In the genomic region with DNA sequence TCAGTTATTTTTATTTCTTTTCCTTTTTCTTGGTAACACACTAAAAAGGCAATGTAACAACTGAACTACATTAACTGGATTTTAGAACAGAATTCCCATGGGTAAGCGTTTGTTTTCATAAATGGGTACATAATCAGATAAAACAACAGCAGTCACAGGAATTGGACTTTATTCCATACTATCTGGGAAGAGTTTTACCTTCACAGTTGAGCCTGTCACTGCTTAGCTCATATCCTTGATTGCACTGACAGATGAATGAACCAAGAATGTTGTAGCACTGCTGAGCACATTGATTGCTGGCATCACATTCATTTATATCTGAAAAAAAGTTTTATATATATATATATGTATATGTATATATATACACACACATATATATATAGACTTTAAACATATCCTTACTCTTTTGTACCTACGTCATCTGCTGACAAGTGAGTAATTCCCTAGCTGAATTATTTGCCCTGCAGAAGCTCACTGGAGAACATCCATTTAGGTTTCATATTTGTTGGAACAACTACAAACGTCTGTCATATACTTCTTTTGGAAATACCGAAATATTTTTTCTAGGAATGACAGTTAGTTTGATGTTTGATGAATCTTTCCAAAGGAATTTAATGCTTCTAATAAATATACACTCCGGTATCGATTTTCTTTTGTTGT, we compare ENCODE assay signal across 23 cellular contexts. TPM values are rescaled to one million over a fixed set of nuclear protein-coding genes. Genes with fewer than 3 reads are reported as not detected.
DNase-seq lines count a peak whose midpoint lies in the region; ATAC-seq, FAIRE-seq and TF ChIP-seq lines count a peak whose summit lies in the region.
"Had no signal": no experiment of that assay in that cellular context is flagged by ENCODE, and none has a peak within 500 bp of the region (broad histone marks: within the 10 kb centered on the region; RNA-seq: fewer than 3 reads in every experiment).

No MANE protein-coding gene starts in this region.

- H4K20me1 ChIP-seq in OCI-LY3 (ENCODE audit: insufficient read depth, low read length) (no peaks in the 10 kb centered on the region), endothelial cell of umbilical vein (replicated peaks; ENCODE audit: control insufficient read depth, extremely low read depth, insufficient read depth, low read length) (no peaks in the 10 kb centered on the region), osteoblast (ENCODE audit: insufficient read depth, low read length) (no peaks in the 10 kb centered on the region)
- H4K20me1 ChIP-seq: BLaER1 treated with 17β-estradiol and CSF1 and Interleukin-3, amounts not matched to agents 10 nM and 100 nM had no signal

- no peak for FAIRE-seq in endothelial cell of umbilical vein (lab: Jason Lieb, UNC)
- FAIRE-seq: G401.6, GM12878, GM18507 had no signal

- peak overlapping the region; percentile 32; the same call in 1 of the 2 replicates for H3K9ac ChIP-seq in OCI-LY3 (ENCODE audit: low read length)
- no peak overlapping the region for H3K9ac ChIP-seq in endothelial cell of umbilical vein (replicated peaks; ENCODE audit: extremely low read depth, insufficient read depth, low read length)
- H3K9ac ChIP-seq: BLaER1 treated with 17β-estradiol and CSF1 and Interleukin-3, amounts not matched to agents 10 nM and 100 nM had no signal

- peaks cover 49% of the 10 kb centered on the region for H3K4me1 ChIP-seq in ACC112 (ENCODE audit: control insufficient read depth, insufficient read depth, low read length, unreplicated experiment)
- H3K4me1 ChIP-seq in OCI-LY3 (ENCODE audit: low read length) = peaks cover 37% of the 10 kb centered on the region
- peaks cover 80% of the 10 kb centered on the region for H3K4me1 ChIP-seq in endothelial cell of umbilical vein (ENCODE audit: control insufficient read depth, extremely low read depth, insufficient read depth, low read length)
- H3K4me1 ChIP-seq in osteoblast (ENCODE audit: insufficient read depth, low read length) = peaks cover 45% of the 10 kb centered on the region

- H3K27ac Mint-ChIP-seq in Calu3 (ENCODE audit: unreplicated experiment) = no peak overlapping the region
- H3K27ac Mint-ChIP-seq in activated naive CD4-positive, alpha-beta T cell treated with anti-CD3 and anti-CD28 coated beads, Interleukin-2, amount 50 U/mL, for 72 hours = no peak overlapping the region
- H3K27ac Mint-ChIP-seq: CD8-positive, alpha-beta memory T cell had no signal

- H3K79me2 ChIP-seq in ACC112 (ENCODE audit: control insufficient read depth, insufficient read depth, low read length, unreplicated experiment) (no peaks in the 10 kb centered on the region), OCI-LY3 (ENCODE audit: low read length) (no peaks in the 10 kb centered on the region), endothelial cell of umbilical vein (ENCODE audit: control insufficient read depth, insufficient read depth, low read length) (peaks cover 79% of the 10 kb centered on the region), osteoblast (ENCODE audit: insufficient read depth, low read length) (peaks cover 4% of the 10 kb centered on the region)

- no peak for ATAC-seq in GM19351 (IDR thresholded peaks at IDR 0.05; ENCODE audit: unreplicated experiment)
- ATAC-seq in activated naive CD4-positive, alpha-beta T cell treated with anti-CD3 and anti-CD28 coated beads, Interleukin-2, amount 50 U/mL, for 72 hours = no peak
- ATAC-seq: PC-3 had no signal

- H3K27me3 Mint-ChIP-seq in Calu3 (ENCODE audit: unreplicated experiment) = no peaks in the 10 kb centered on the region

- TF ChIP-seq CTCF in OCI-LY3 (IDR thresholded peaks at IDR 0.05; ENCODE audit: low read depth, low read length) (no peak), endothelial cell of umbilical vein (IDR thresholded peaks at IDR 0.05; ENCODE audit: extremely low read depth in 1 of 2, insufficient read depth in 1 of 2, low read depth in 1 of 2, low read length in 2 of 2) (no peak), osteoblast (IDR thresholded peaks at IDR 0.05; ENCODE audit: extremely low read depth, low read depth, low read length) (no peak), Calu3 (IDR thresholded peaks at IDR 0.05; ENCODE audit: unreplicated experiment) (no peak)

- H3K27me3 ChIP-seq in ACC112 (ENCODE audit: insufficient read depth, low read length) (no peaks in the 10 kb centered on the region), OCI-LY3 (ENCODE audit: low read depth, low read length) (no peaks in the 10 kb centered on the region), endothelial cell of umbilical vein (ENCODE audit: control insufficient read depth in 2 of 2, insufficient read depth in 2 of 2, low read length in 2 of 2) (no peaks in the 10 kb centered on the region), osteoblast (ENCODE audit: insufficient read depth, low read length) (no peaks in the 10 kb centered on the region)
- H3K27me3 ChIP-seq: BLaER1 treated with 17β-estradiol and CSF1 and Interleukin-3, amounts not matched to agents 10 nM and 100 nM; MG63; SJSA1 had no signal

- DNase-seq in endothelial cell of umbilical vein (ENCODE audit: low read depth, low spot score) (no peak), osteoblast (ENCODE audit: insufficient read length, low spot score, missing footprints) (no peak), NCI-H1436 (lab: John Stamatoyannopoulos, UW) (no peak), Calu3 (no peak)
- no peak for DNase-seq in activated naive CD4-positive, alpha-beta T cell treated with anti-CD3 and anti-CD28 coated beads, Interleukin-2, amount 50 U/mL, for 72 hours (ENCODE audit: low spot score in 2 of 2)
- DNase-seq: CD8-positive, alpha-beta memory T cell; DND-41; GOT3; MG63; NCI-H1092 treated with DMSO at 0.1 percent for 48 hours; NCI-H1694; NCI-H2107; NCI-H345; PC-3 had no signal

- H3K4me3 Mint-ChIP-seq in Calu3 (ENCODE audit: low read depth, unreplicated experiment) = no peak overlapping the region
- H3K4me3 Mint-ChIP-seq: CD8-positive, alpha-beta memory T cell had no signal

- BruUV-seq in endothelial cell of umbilical vein (replicated peaks; lab: Mats Ljungman, UMichigan) (no TSS peak), Calu3 (replicated peaks; lab: Mats Ljungman, UMichigan) (no TSS peak)

- no peak overlapping the region; the same call in 1 of the 2 replicates for H3K4me3 ChIP-seq in ACC112 (ENCODE audit: low read depth, low read length)
- peak overlapping the region; percentile 48 for H3K4me3 ChIP-seq in OCI-LY3 (ENCODE audit: low read length)
- no peak overlapping the region for H3K4me3 ChIP-seq in endothelial cell of umbilical vein (replicated peaks in 1 of 3; ENCODE audit: insufficient read depth in 1 of 3, low read depth in 1 of 3, low read length in 3 of 3)
- no peak overlapping the region for H3K4me3 ChIP-seq in osteoblast (ENCODE audit: insufficient read depth, low read length)
- H3K4me3 ChIP-seq: BLaER1 treated with 17β-estradiol and CSF1 and Interleukin-3, amounts not matched to agents 10 nM and 100 nM; GM12878; MG63; SJSA1 had no signal

- POLR2A ChIA-PET in endothelial cell of umbilical vein (lab: Charles Lee) = no interaction called here

- H3K36me3 ChIP-seq in ACC112 (ENCODE audit: insufficient read depth, low read length) (peaks cover 61% of the 10 kb centered on the region), OCI-LY3 (replicated peaks; ENCODE audit: low read depth, low read length) (no peaks in the 10 kb centered on the region), endothelial cell of umbilical vein (ENCODE audit: control insufficient read depth in 2 of 2, extremely low read depth in 1 of 2, insufficient read depth in 2 of 2, low read length in 2 of 2) (peaks cover 46 to 81% of the 10 kb centered on the region in 2 experiments), osteoblast (ENCODE audit: insufficient read depth, low read length) (peaks cover 85% of the 10 kb centered on the region)

- H3K4me2 ChIP-seq in OCI-LY3 (ENCODE audit: low read length) (peak overlapping the region; percentile 70), endothelial cell of umbilical vein (ENCODE audit: insufficient read depth, low read length) (no peak overlapping the region), osteoblast (ENCODE audit: insufficient read depth, low read length) (no peak overlapping the region)

- no peaks in the 10 kb centered on the region for H3K9me1 ChIP-seq in endothelial cell of umbilical vein (replicated peaks; ENCODE audit: control insufficient read depth, extremely low read depth, insufficient read depth, low read length)

- H3K36me3 Mint-ChIP-seq in Calu3 (ENCODE audit: insufficient read depth, unreplicated experiment) = no peaks in the 10 kb centered on the region
- H3K36me3 Mint-ChIP-seq in activated naive CD4-positive, alpha-beta T cell treated with anti-CD3 and anti-CD28 coated beads, Interleukin-2, amount 50 U/mL, for 72 hours = no peaks in the 10 kb centered on the region
- H3K36me3 Mint-ChIP-seq: CD8-positive, alpha-beta memory T cell had no signal

- no peaks in the 10 kb centered on the region for H3K9me3 ChIP-seq in OCI-LY3 (ENCODE audit: insufficient read depth, low read length)
- no peaks in the 10 kb centered on the region for H3K9me3 ChIP-seq in endothelial cell of umbilical vein (replicated peaks; ENCODE audit: control insufficient read depth, insufficient read depth, low read length)
- no peaks in the 10 kb centered on the region for H3K9me3 ChIP-seq in osteoblast (ENCODE audit: low read depth, low read length)
- H3K9me3 ChIP-seq: MG63, SJSA1 had no signal

- H3K4me1 Mint-ChIP-seq in Calu3 (ENCODE audit: low read depth, unreplicated experiment) = peaks cover 3% of the 10 kb centered on the region
- H3K4me1 Mint-ChIP-seq: CD8-positive, alpha-beta memory T cell had no signal

- intact Hi-C loops in endothelial cell of umbilical vein (cut with micrococcal nuclease) (no loop called here), Calu3 (cut with micrococcal nuclease; ENCODE audit: unreplicated experiment) (no loop called here)

- H3K27ac ChIP-seq in ACC112 (ENCODE audit: low read depth, low read length) (peak overlapping the region; percentile 89), OCI-LY3 (ENCODE audit: low read length) (peak overlapping the region; percentile 78), endothelial cell of umbilical vein (ENCODE audit: insufficient read depth, low read depth, low read length) (peak overlapping the region; percentile 5), osteoblast (ENCODE audit: low read depth, low read length) (peak overlapping the region; percentile 89)
- H3K27ac ChIP-seq: BLaER1 treated with 17β-estradiol and CSF1 and Interleukin-3, amounts not matched to agents 10 nM and 100 nM; RWPE1; SJSA1 had no signal

- no peak for TF ChIP-seq POLR2A in endothelial cell of umbilical vein (IDR thresholded peaks at IDR 0.05; ENCODE audit: low read depth, low read length)

- no peaks in the 10 kb centered on the region for H3K9me3 Mint-ChIP-seq in Calu3 (ENCODE audit: low read depth, unreplicated experiment)
- H3K9me3 Mint-ChIP-seq in activated naive CD4-positive, alpha-beta T cell treated with anti-CD3 and anti-CD28 coated beads, Interleukin-2, amount 50 U/mL, for 72 hours = no peaks in the 10 kb centered on the region

- H2AFZ ChIP-seq in ACC112 (ENCODE audit: low read length, unreplicated experiment) = no peak overlapping the region
- H2AFZ ChIP-seq in OCI-LY3 (ENCODE audit: low read depth, low read length) = 0 out of 2 replicates have a peak overlapping the region, but pooled peaks have one; percentile 3
- H2AFZ ChIP-seq in endothelial cell of umbilical vein (ENCODE audit: low read depth, low read length) = no peak overlapping the region
- H2AFZ ChIP-seq in osteoblast (ENCODE audit: low read length) = no peak overlapping the region

- CTCF ChIA-PET in endothelial cell of umbilical vein (lab: Charles Lee) (interaction anchor here (0.7 to 5.4 kb wide), 2 partner anchors 105 to 133 kb away, joined by 3 to 26 read pairs; no protein-coding TSS in a partner anchor), Calu3 (lab: Charles Lee) (no interaction called here)

- dilution Hi-C loops in endothelial cell of umbilical vein (cut with MboI; ENCODE audit: extremely low pct_ligation_motif_present, low sequenced_read_pairs) = loop anchor here (25.0 kb wide), 1 partner anchor 111 kb away; no protein-coding TSS in a partner anchor

RNA-seq across cellular contexts. Expression of a gene that starts 47.0 kb away (rescaled TPM):
- total RNA-seq in endothelial cell of umbilical vein (2,354 and 2,981 TPM in 2 replicates), osteoblast (1,402 and 1,564 TPM in 2 replicates), Calu3 (2022) (14.7 and 51.5 TPM in 2 replicates)
- polyA plus RNA-seq in endothelial cell of umbilical vein = 10,356 and 11,813 TPM in 2 replicates
- 7,787 and 8,501 TPM in 2 replicates for polyA plus RNA-seq in endothelial cell of umbilical vein (2011; cell fraction: cytosol; rRNA removed)
- 6,181 and 7,713 TPM in 2 replicates for polyA plus RNA-seq in endothelial cell of umbilical vein (2011; cell fraction: nucleus; rRNA removed)
- 2,631 and 3,819 TPM in 2 replicates for polyA plus RNA-seq in endothelial cell of umbilical vein (2012)
- 9,211 and 9,669 TPM in 2 replicates for polyA minus RNA-seq in endothelial cell of umbilical vein
- polyA minus RNA-seq in endothelial cell of umbilical vein (2011; cell fraction: cytosol; rRNA and poly(A)+ RNA removed) = 38.8 TPM
- 5,639 and 5,640 TPM in 2 replicates for polyA minus RNA-seq in endothelial cell of umbilical vein (2011; cell fraction: nucleus; rRNA and poly(A)+ RNA removed)
- not detected for total RNA-seq in activated naive CD4-positive, alpha-beta T cell treated with anti-CD3 and anti-CD28 coated beads, Interleukin-2, amount 50 U/mL, for 72 hours
- total RNA-seq: CD8-positive, alpha-beta memory T cell had no signal
- polyA plus RNA-seq: CD8-positive, alpha-beta memory T cell had no signal

Comparison
In these comparisons a context has a peak if more than half of its experiments do, and no peak if none do; other contexts are left out.
1. H3K27ac ChIP-seq: peak in every context shown above with its lines; median percentile 89 in ACC112; 89 in osteoblast; 78 in OCI-LY3; 5 in endothelial cell of umbilical vein.
2. RNA of a gene that starts 47.0 kb away (total RNA-seq): 2,354 to 2,981 TPM in endothelial cell of umbilical vein, 1,402 to 1,564 TPM in osteoblast and 14.7 to 51.5 TPM in Calu3; not detected in activated naive CD4-positive, alpha-beta T cell treated with anti-CD3 and anti-CD28 coated beads, Interleukin-2, amount 50 U/mL, for 72 hours; every median in the first group is over 10 times any median in the second.